ENCODE assay signal across 8 cellular contexts in genomic region chr19:41860419-41861097, GRCh38. TPM values are rescaled to one million over a fixed set of nuclear protein-coding genes. Genes with fewer than 3 reads are reported as not detected.
A peak's percentile ranks its signal among the peaks of the same experiment; 100 is the strongest.
DNase-seq lines count a peak whose midpoint lies in the region; ATAC-seq, FAIRE-seq and TF ChIP-seq lines count a peak whose summit lies in the region.

No MANE protein-coding gene starts in this region.

- H2AK5ac ChIP-seq in IMR-90 (ENCODE audit: low read depth, low read length) = peak overlapping the region; percentile 98

- peak overlapping the region; percentile 91 for H4K91ac ChIP-seq in IMR-90 (ENCODE audit: insufficient read depth, low read depth, low read length)

- peaks cover 20% of the 10 kb centered on the region for H3K9me1 ChIP-seq in IMR-90 (ENCODE audit: insufficient read depth, low read length)

- H3K4me2 ChIP-seq in IMR-90 (ENCODE audit: low read depth, low read length) = peak overlapping the region; percentile 100

- peak overlapping the region; percentile 88 to 93 for H4K8ac ChIP-seq in IMR-90 (ENCODE audit: low read depth in 2 of 2, low read length in 2 of 2)

- dilution Hi-C loops in IMR-90 (cut with HindIII; ENCODE audit: low sequenced_read_pairs, unreplicated experiment) = no loop called here

- H2BK5ac ChIP-seq in IMR-90 (ENCODE audit: low read depth, low read length, poor library complexity, severe bottlenecking) = peak overlapping the region; percentile 87

- peak overlapping the region; percentile 94 for H3K4ac ChIP-seq in IMR-90 (ENCODE audit: low read depth, low read length)

- ATAC-seq in IMR-90 (ENCODE audit: low read depth) (no peak), HG03354 (IDR thresholded peaks at IDR 0.05; ENCODE audit: poor library complexity, severe bottlenecking, unreplicated experiment) (no peak), HG02763 (IDR thresholded peaks at IDR 0.05; ENCODE audit: unreplicated experiment) (no peak)

- WGBS in IMR-90 (ENCODE audit: extremely low coverage in 2 of 2, insufficient read length in 1 of 2), 2 experiments = 1% methylated on average over 26 of the region's 45 CpGs; no CpG with 5 or more reads in 1 of the 2 experiments

- in situ Hi-C loops in IMR-90 (cut with MboI; ENCODE audit: low sequenced_read_pairs) (no loop called here), astrocyte of the cerebellum (cut with HindIII; ENCODE audit: low sequenced_read_pairs) (no loop called here)

- DNase-seq in IMR-90 (no peak), astrocyte of the cerebellum (ENCODE audit: low read depth) (no peak), kidney (peak; percentile 88), GM10248 (ENCODE audit: extremely low spot score) (no peak)

- H3K4me3 ChIP-seq in IMR-90 (ENCODE audit: insufficient read depth, low read depth, low read length) (peak overlapping the region; percentile 62), astrocyte of the cerebellum (ENCODE audit: low read depth, low read length) (peak overlapping the region; percentile 98), kidney (ENCODE audit: low read length in 2 of 2) (peak overlapping the region; percentile 87 to 95), stomach smooth muscle (ENCODE audit: low read length in 2 of 2) (peak overlapping the region; percentile 76 to 95)

- peak overlapping the region; percentile 90 for H3K23ac ChIP-seq in IMR-90 (ENCODE audit: low read depth, low read length)

- H3K4me1 ChIP-seq in IMR-90 (ENCODE audit: control insufficient read depth, insufficient read depth, low read length) (peaks cover 12% of the 10 kb centered on the region), kidney (ENCODE audit: control insufficient read depth in 1 of 2, insufficient read depth in 1 of 2, low read depth in 1 of 2, low read length in 2 of 2) (peaks cover 11 to 22% of the 10 kb centered on the region in 2 donors), stomach smooth muscle (ENCODE audit: control insufficient read depth, insufficient read depth, low read length) (peaks cover 32% of the 10 kb centered on the region)

- H3K9ac ChIP-seq in IMR-90 (ENCODE audit: low read depth, low read length) (peak overlapping the region; percentile 100), kidney (ENCODE audit: low read length in 2 of 2) (peak overlapping the region; percentile 94 to 98), stomach smooth muscle (ENCODE audit: low read length in 2 of 2) (peak overlapping the region; percentile 87 to 98)

- H4K20me1 ChIP-seq in IMR-90 (ENCODE audit: insufficient read depth, low read length) = peaks cover 50% of the 10 kb centered on the region

- H3K36me3 ChIP-seq in IMR-90 (ENCODE audit: control insufficient read depth, insufficient read depth, low read length) (peaks cover 43% of the 10 kb centered on the region), kidney (ENCODE audit: control insufficient read depth in 1 of 2, insufficient read depth in 2 of 2, low read length in 2 of 2) (peaks cover 20 to 34% of the 10 kb centered on the region in 2 donors), stomach smooth muscle (ENCODE audit: control insufficient read depth in 2 of 2, insufficient read depth in 2 of 2, low read length in 2 of 2) (peaks cover 29 to 35% of the 10 kb centered on the region in 2 donors)

- POLR2A ChIA-PET in IMR-90 (lab: Charles Lee; ENCODE audit: unreplicated experiment) (interaction anchor here (0.5 to 1.6 kb wide), 3 partner anchors 13 to 82 kb away, joined by 4 to 15 read pairs (median 7); no protein-coding TSS in a partner anchor), GM10248 (lab: Yijun Ruan, JAX) (interaction anchor here (0.6 to 2.5 kb wide), 6 partner anchors 11 to 86 kb away, joined by 3 to 31 read pairs (median 8); no protein-coding TSS in a partner anchor)

- H3K9me3 ChIP-seq in IMR-90 (ENCODE audit: control insufficient read depth, insufficient read depth, low read length) = no peaks in the 10 kb centered on the region
- H3K9me3 ChIP-seq in kidney (ENCODE audit: control insufficient read depth in 1 of 2, low read length in 2 of 2) = no peaks in the 10 kb centered on the region
- no peaks in the 10 kb centered on the region for H3K9me3 ChIP-seq in stomach smooth muscle (ENCODE audit: control insufficient read depth in 2 of 2, low read length in 2 of 2)

- H3K27ac ChIP-seq in C4-2B = peak overlapping the region; percentile 92
- H3K27ac ChIP-seq in IMR-90 (ENCODE audit: insufficient read depth, low read length) = peak overlapping the region; percentile 99
- peak overlapping the region; percentile 88 to 99 for H3K27ac ChIP-seq in kidney (ENCODE audit: low read depth in 2 of 2, low read length in 2 of 2)
- H3K27ac ChIP-seq in stomach smooth muscle (ENCODE audit: low read length) = peak overlapping the region; percentile 99

- H3K18ac ChIP-seq in IMR-90 (ENCODE audit: low read depth, low read length) = peak overlapping the region; percentile 88

- CTCF ChIA-PET in IMR-90 (lab: Yijun Ruan, JAX) = interaction anchor here (0.5 to 1.1 kb wide), 3 partner anchors 10 to 29 kb away, joined by 3 to 6 read pairs (median 3); no protein-coding TSS in a partner anchor
- CTCF ChIA-PET in GM10248 (lab: Yijun Ruan, JAX) = interaction anchor here (0.7 to 3.7 kb wide), 17 partner anchors 8 to 297 kb away, joined by 3 to 31 read pairs (median 4); no protein-coding TSS in a partner anchor

- peak overlapping the region; percentile 100 for H2AFZ ChIP-seq in IMR-90 (replicated peaks; ENCODE audit: low read length, poor library complexity)

- BruUV-seq in IMR-90 (replicated peaks; lab: Mats Ljungman, UMichigan) = no TSS peak

- TF ChIP-seq CTCF in C4-2B (conservative IDR thresholded peaks at IDR 0.05) = no peak
- TF ChIP-seq CTCF in IMR-90 (conservative IDR thresholded peaks at IDR 0.05; ENCODE audit: low read depth, low read length) = no peak
- TF ChIP-seq CTCF in astrocyte of the cerebellum (IDR thresholded peaks at IDR 0.05; ENCODE audit: low read depth, low read length, missing control alignments) = no peak
- TF ChIP-seq CTCF in kidney (IDR thresholded peaks at IDR 0.05; ENCODE audit: borderline replicate concordance, extremely low read depth, insufficient read depth) = no peak
- TF ChIP-seq CTCF in GM10248 (IDR thresholded peaks at IDR 0.05; ENCODE audit: control extremely low read depth, extremely low read depth, low read depth, missing control alignments) = no peak

- H3K27me3 ChIP-seq in IMR-90 (ENCODE audit: control insufficient read depth, insufficient read depth, low read length) (no peaks in the 10 kb centered on the region), stomach smooth muscle (ENCODE audit: control insufficient read depth in 1 of 2, insufficient read depth in 2 of 2, low read length in 2 of 2) (no peaks in the 10 kb centered on the region)

- no peak overlapping the region for H2BK20ac ChIP-seq in IMR-90 (ENCODE audit: low read depth, low read length)

- TF ChIP-seq RAD21 in IMR-90 (IDR thresholded peaks at IDR 0.05; ENCODE audit: low read length) = no peak

- no peak for FAIRE-seq in kidney (lab: Jason Lieb, UNC)

- peak overlapping the region; percentile 97 for H3K56ac ChIP-seq in IMR-90 (ENCODE audit: extremely low read depth, insufficient read depth, low read length)

- peak overlapping the region; percentile 95 for H4K5ac ChIP-seq in IMR-90 (ENCODE audit: low read depth, low read length)

- H3K79me1 ChIP-seq in IMR-90 (ENCODE audit: low read depth in 1 of 2, low read length in 2 of 2) = peaks cover 11 to 51% of the 10 kb centered on the region in 2 experiments; a peak in 3 of 4 replicates

- H2BK15ac ChIP-seq in IMR-90 (ENCODE audit: low read depth, low read length) = peak overlapping the region; percentile 36; the same call in 1 of the 3 replicates

- peak overlapping the region; percentile 95 for H2AK9ac ChIP-seq in IMR-90 (replicated peaks; ENCODE audit: low read depth, low read length, poor library complexity)

- intact Hi-C loops in IMR-90 (cut with micrococcal nuclease) = no loop called here
- intact Hi-C loops in kidney (cut with DNase I) = no loop called here

- H3K14ac ChIP-seq in IMR-90 (replicated peaks; ENCODE audit: low read depth, low read length) = peak overlapping the region; percentile 98

- TF ChIP-seq POLR2A in IMR-90 (IDR thresholded peaks at IDR 0.05; ENCODE audit: low read depth, low read length) = no peak

- H2BK120ac ChIP-seq in IMR-90 (ENCODE audit: low read depth, low read length) = no peak overlapping the region

TF ChIP-seq in IMR-90, 13 proteins besides CTCF, POLR2A, EP300 and RAD21:
- TF ChIP-seq MXI1 (IDR thresholded peaks at IDR 0.05; ENCODE audit: borderline replicate concordance, low read depth, low read length) (0 out of 2 replicates have a peak, but pooled peaks have one; percentile 12), FOS (IDR thresholded peaks at IDR 0.05; ENCODE audit: low read depth, low read length) (no peak)

RNA-seq across cellular contexts. Expression of gene RPS19, which starts 0.5 kb away (rescaled TPM):
- total RNA-seq in IMR-90 (2012; rRNA removed) (230 and 299 TPM in 2 replicates), kidney (1,433 TPM)
- polyA plus RNA-seq in IMR-90 (2012; rRNA removed) (1,882 and 3,988 TPM in 2 replicates), kidney (ENCODE audit: insufficient read depth, low read depth, low replicate concordance) (2,116 TPM)
- 1,236 and 2,903 TPM in 2 replicates for polyA plus RNA-seq in IMR-90 (2012; cell fraction: cytosol; rRNA removed)
- polyA plus RNA-seq in IMR-90 (2012; cell fraction: nucleus; rRNA removed; ENCODE audit: low replicate concordance) = 465 and 1,276 TPM in 2 replicates

RNA-seq across cellular contexts. Expression of gene DMRTC2, which starts 15.7 kb away (rescaled TPM):
- total RNA-seq in IMR-90 (2012; rRNA removed) (not detected in 2 replicates), kidney (not detected)
- polyA plus RNA-seq in IMR-90 (2012; rRNA removed) (not detected in 2 replicates), kidney (ENCODE audit: insufficient read depth, low read depth, low replicate concordance) (not detected)
- not detected in 2 replicates for polyA plus RNA-seq in IMR-90 (2012; cell fraction: cytosol; rRNA removed)
- not detected in 2 replicates for polyA plus RNA-seq in IMR-90 (2012; cell fraction: nucleus; rRNA removed; ENCODE audit: low replicate concordance)

RNA-seq across cellular contexts. Expression of gene LYPD4, which starts 16.1 kb away (rescaled TPM):
- not detected in 2 replicates for total RNA-seq in IMR-90 (2012; rRNA removed)
- not detected in 2 replicates for polyA plus RNA-seq in IMR-90 (2012; rRNA removed)
- polyA plus RNA-seq in IMR-90 (2012; cell fraction: cytosol; rRNA removed) = not detected in 2 replicates
- not detected in 2 replicates for polyA plus RNA-seq in IMR-90 (2012; cell fraction: nucleus; rRNA removed; ENCODE audit: low replicate concordance)
- not detected for total RNA-seq in kidney
- polyA plus RNA-seq in kidney (ENCODE audit: insufficient read depth, low read depth, low replicate concordance) = not detected

RNA-seq across cellular contexts. Expression of gene CD79A, which starts 16.5 kb away (rescaled TPM):
- total RNA-seq in IMR-90 (2012; rRNA removed) (not detected in 2 replicates), kidney (11.0 TPM)
- polyA plus RNA-seq in IMR-90 (2012; rRNA removed) (0.19 and 0.24 TPM in 2 replicates), kidney (ENCODE audit: insufficient read depth, low read depth, low replicate concordance) (0.32 TPM)
- polyA plus RNA-seq in IMR-90 (2012; cell fraction: cytosol; rRNA removed) = 0.10 and 0.37 TPM in 2 replicates
- 0.06 and 0.25 TPM in 2 replicates for polyA plus RNA-seq in IMR-90 (2012; cell fraction: nucleus; rRNA removed; ENCODE audit: low replicate concordance)

RNA-seq across cellular contexts. Expression of gene ARHGEF1, which starts 22.4 kb away (rescaled TPM):
- total RNA-seq in IMR-90 (2012; rRNA removed) (11.5 and 12.5 TPM in 2 replicates), kidney (139 TPM)
- polyA plus RNA-seq in IMR-90 (2012; rRNA removed) (47.1 and 51.2 TPM in 2 replicates), kidney (ENCODE audit: insufficient read depth, low read depth, low replicate concordance) (39.0 TPM)
- 42.5 and 58.8 TPM in 2 replicates for polyA plus RNA-seq in IMR-90 (2012; cell fraction: cytosol; rRNA removed)
- polyA plus RNA-seq in IMR-90 (2012; cell fraction: nucleus; rRNA removed; ENCODE audit: low replicate concordance) = 228 and 380 TPM in 2 replicates
